ENCODE assay signal across 10 cellular contexts in the genomic region with DNA sequence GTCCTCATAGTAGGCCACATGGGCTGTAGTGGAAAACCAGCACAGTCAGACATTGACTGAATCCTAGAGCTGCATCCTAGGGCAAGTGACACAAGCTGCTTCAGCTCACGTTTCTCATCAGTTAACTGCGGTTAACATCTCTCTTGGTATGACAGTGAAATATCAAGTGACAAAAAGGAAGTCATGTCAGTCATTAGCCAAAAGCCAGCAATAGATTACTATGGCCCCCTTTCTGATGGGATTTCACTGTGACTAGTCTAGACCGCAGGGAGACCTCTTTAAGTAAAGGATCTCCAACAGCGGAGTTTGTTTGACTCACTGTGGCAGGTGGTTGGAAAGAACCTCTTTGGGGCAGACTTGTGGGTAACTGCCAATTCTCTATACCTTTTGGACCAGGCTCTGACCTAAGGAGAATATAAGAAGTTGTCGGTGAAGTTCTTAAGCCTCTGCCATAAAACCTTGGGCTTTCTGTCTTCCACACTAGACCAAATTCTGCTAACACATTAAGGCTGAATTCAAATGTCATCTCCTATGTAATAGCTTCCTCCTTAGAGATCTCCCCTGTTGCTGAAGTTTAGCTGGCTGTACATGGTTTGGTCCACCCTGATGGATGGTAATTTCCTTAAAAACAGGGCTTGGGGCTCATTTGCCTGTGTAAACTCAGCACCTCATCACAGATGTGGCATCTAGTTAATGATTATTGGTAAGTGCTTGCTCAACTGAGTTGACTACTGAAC.
DNase-seq lines count a peak whose midpoint lies in the region; ATAC-seq, FAIRE-seq and TF ChIP-seq lines count a peak whose summit lies in the region.
"Had no signal": no experiment of that assay in that cellular context is flagged by ENCODE, and none has a peak within 500 bp of the region (broad histone marks: within the 10 kb centered on the region; RNA-seq: fewer than 3 reads in every experiment).

No MANE protein-coding gene starts in this region.

- DNase-seq in GM12864 (ENCODE audit: low read depth), result peak; percentile 94
- DNase-seq in glomerular visceral epithelial cell (ENCODE audit: extremely low spot score), result peak; percentile 32
- DNase-seq in NCI-H2227 treated with DMSO at 0.1 percent for 48 hours (lab: John Stamatoyannopoulos, UW), result no peak
- DNase-seq in ascending aorta (ENCODE audit: low spot score in 2 of 2), result no peak
- no peak for DNase-seq in HCEC 1CT
- no peak for DNase-seq in urothelium cell line (ENCODE audit: low spot score)
- DNase-seq: hippocampal formation had no signal

- no peaks in the 10 kb centered on the region for H3K9me3 ChIP-seq in ascending aorta

- intact Hi-C loops in ascending aorta (cut with DNase I), result no loop called here

- no peak for FAIRE-seq in urothelium cell line (lab: Jason Lieb, UNC)

- TF ChIP-seq CTCF in GM12864 (IDR thresholded peaks at IDR 0.05; ENCODE audit: low read depth, low read length, missing control alignments), result no peak
- no peak for TF ChIP-seq CTCF in ascending aorta (IDR thresholded peaks at IDR 0.05)

- no peaks in the 10 kb centered on the region for H3K36me3 ChIP-seq in ascending aorta

- peak; percentile 69 for ATAC-seq in GM19452 (IDR thresholded peaks at IDR 0.05; ENCODE audit: unreplicated experiment)
- ATAC-seq in HG03378 (IDR thresholded peaks at IDR 0.05; ENCODE audit: unreplicated experiment), result peak; percentile 75

- peaks cover 0 to 4% of the 10 kb centered on the region in 2 donors for H3K4me1 ChIP-seq in ascending aorta

- H3K27me3 ChIP-seq in ascending aorta, result no peaks in the 10 kb centered on the region

- no peak overlapping the region for H3K4me3 ChIP-seq in GM12864 (ENCODE audit: low read depth, low read length)
- no peak overlapping the region for H3K4me3 ChIP-seq in ascending aorta

- no peak overlapping the region for H3K27ac ChIP-seq in ascending aorta
- H3K27ac ChIP-seq: VCaP had no signal

Comparison
In these comparisons a context has a peak if more than half of its experiments do, and no peak if none do; other contexts are left out.
1. DNase-seq: peak in GM12864 (single experiment) and glomerular visceral epithelial cell (single experiment); none in NCI-H2227 treated with DMSO at 0.1 percent for 48 hours (single experiment), ascending aorta (0 of 2), HCEC 1CT (single experiment) and urothelium cell line (single experiment).